In the genomic region with DNA sequence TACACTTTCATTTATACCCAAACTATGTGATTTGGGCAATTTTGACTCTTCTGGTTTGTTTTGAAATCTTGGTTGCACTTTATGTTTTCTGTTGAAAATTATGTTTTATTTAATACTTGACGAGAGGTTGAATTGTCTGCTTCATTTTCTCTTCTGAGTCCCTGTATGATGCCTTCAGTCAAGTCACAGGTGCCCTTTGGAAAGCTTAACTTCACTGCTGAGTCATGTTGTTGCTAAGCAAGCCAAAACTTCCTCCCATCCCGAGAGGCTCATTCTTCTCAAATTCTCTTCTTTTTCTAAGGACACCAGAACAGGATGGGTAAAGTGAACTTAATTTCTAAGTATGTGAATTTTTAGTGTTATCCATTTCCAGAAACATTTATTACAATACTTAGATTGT, we compare ENCODE assay signal across 10 cellular contexts.
A peak's percentile ranks its signal among the peaks of the same experiment; 100 is the strongest.
DNase-seq lines count a peak whose midpoint lies in the region; ATAC-seq and TF ChIP-seq lines count a peak whose summit lies in the region.
"Had no signal": no experiment of that assay in that cellular context is flagged by ENCODE, and none has a peak within 500 bp of the region (broad histone marks: within the 10 kb centered on the region; RNA-seq: fewer than 3 reads in every experiment).

No MANE protein-coding gene starts in this region.

- no peaks in the 10 kb centered on the region for H3K36me3 ChIP-seq in hepatocyte (replicated peaks; ENCODE audit: insufficient read depth, low read depth)

- no peaks in the 10 kb centered on the region for H3K79me2 ChIP-seq in hepatocyte

- no peak overlapping the region for H3K4me3 ChIP-seq in hepatocyte

- no peaks in the 10 kb centered on the region for H3K9me3 ChIP-seq in hepatocyte (ENCODE audit: low read depth)

- WGBS in hepatocyte (ENCODE audit: low lambda C conversion rate, missing lambda C conversion rate): 85% methylated on average over 2 of the region's 2 CpGs

- no peaks in the 10 kb centered on the region for H3K9me2 ChIP-seq in hepatocyte (replicated peaks; ENCODE audit: insufficient read depth)

- intact Hi-C loops in posterior vena cava (cut with DNase I): loop anchor here in 1 of 2 donors (5.0 kb wide), 1 partner anchor 653 kb away; no protein-coding TSS in a partner anchor

- no peak overlapping the region for H3K27ac ChIP-seq in hepatocyte

- no peaks in the 10 kb centered on the region for H3K4me1 ChIP-seq in hepatocyte (ENCODE audit: insufficient read depth)

- H4K20me1 ChIP-seq in hepatocyte (ENCODE audit: insufficient read depth, poor library complexity, severe bottlenecking): no peaks in the 10 kb centered on the region

- no peak overlapping the region for H3K4me2 ChIP-seq in hepatocyte

- DNase-seq in Daoy (ENCODE audit: low read depth) (peak; percentile 51), dermis blood vessel endothelial cell (peak; percentile 71), T-helper 9 cell (no peak), hepatocyte (ENCODE audit: low spot score) (no peak), SHP77 treated with DMSO at 0.1 percent for 48 hours (lab: John Stamatoyannopoulos, UW) (no peak), posterior vena cava (ENCODE audit: low spot score) (no peak)
- DNase-seq: DMS79, SHP77 had no signal

- TF ChIP-seq CTCF in hepatocyte (IDR thresholded peaks at IDR 0.05; ENCODE audit: poor library complexity): no peak

- peak; percentile 31 for ATAC-seq in GM21360 (IDR thresholded peaks at IDR 0.05; ENCODE audit: unreplicated experiment)
- peak; percentile 18 for ATAC-seq in HG03571 (IDR thresholded peaks at IDR 0.05; ENCODE audit: unreplicated experiment)

- no peak overlapping the region for H2AFZ ChIP-seq in hepatocyte

- no peaks in the 10 kb centered on the region for H3K27me3 ChIP-seq in hepatocyte

Comparison
In these comparisons a context has a peak if more than half of its experiments do, and no peak if none do; other contexts are left out.
1. DNase-seq: peak in Daoy (single experiment) and dermis blood vessel endothelial cell (single experiment); none in T-helper 9 cell (single experiment), hepatocyte (single experiment), SHP77 treated with DMSO at 0.1 percent for 48 hours (single experiment) and posterior vena cava (single experiment).